8 cellular contexts compared by ENCODE assay signal in the genomic region with DNA sequence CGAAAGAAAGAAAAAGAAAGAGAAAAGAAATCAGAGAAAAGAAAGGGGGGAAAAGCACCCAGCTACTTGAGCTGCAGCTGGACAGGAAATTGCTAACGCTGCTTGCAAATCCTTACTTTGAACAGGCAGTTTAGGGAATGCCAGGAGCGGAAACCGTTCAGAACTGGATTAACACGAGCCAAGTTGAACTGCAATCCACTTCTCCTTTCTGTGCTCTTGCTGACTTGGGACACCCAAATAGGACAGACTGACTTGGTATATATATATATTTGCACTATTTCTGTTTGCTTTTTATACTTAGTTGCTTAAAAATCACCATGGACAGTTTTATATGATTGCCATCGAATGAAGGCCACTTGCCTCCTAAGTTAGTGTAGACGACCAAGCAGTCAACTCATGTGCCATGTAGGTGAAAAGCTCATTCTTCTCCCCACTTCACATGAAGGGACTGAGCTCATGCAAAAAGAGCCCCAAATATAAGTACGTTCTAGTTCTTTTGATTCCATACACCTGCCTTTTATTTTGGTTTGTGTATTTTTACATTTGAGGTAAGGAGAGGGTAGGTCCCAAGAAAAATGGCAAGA. TPM values are rescaled to one million over a fixed set of nuclear protein-coding genes. Genes with fewer than 3 reads are reported as not detected.
DNase-seq lines count a peak whose midpoint lies in the region; FAIRE-seq and TF ChIP-seq lines count a peak whose summit lies in the region.

No MANE protein-coding gene starts in this region.

- H2AK5ac ChIP-seq in mesenchymal stem cell (ENCODE audit: low read length, severe bottlenecking), result no peak overlapping the region

- H3K27me3 Mint-ChIP-seq in MCF 10A (ENCODE audit: insufficient read depth, unreplicated experiment), result no peaks in the 10 kb centered on the region

- H3K4me2 ChIP-seq in mesenchymal stem cell (ENCODE audit: low read length, poor library complexity, severe bottlenecking), result no peak overlapping the region

- 11% methylated on average over 6 of the region's 8 CpGs for WGBS in mesenchymal stem cell
- WGBS in testis, 2 donors, result 56 to 65% methylated on average over 8 of the region's 8 CpGs

- no peak overlapping the region for H3K14ac ChIP-seq in mesenchymal stem cell (ENCODE audit: low read length in 2 of 2)

- peak overlapping the region; percentile 96 for H3K27ac Mint-ChIP-seq in MCF 10A (ENCODE audit: low read depth, unreplicated experiment)

- POLR2A ChIA-PET in MCF 10A (lab: Yijun Ruan, JAX), result interaction anchor here (0.6 to 10.0 kb wide), 13 partner anchors 10 to 247 kb away, joined by 3 to 155 read pairs (median 5); no protein-coding TSS in a partner anchor

- peak overlapping the region; percentile 100 for H3K9ac ChIP-seq in mesenchymal stem cell (ENCODE audit: low read length)

- FAIRE-seq in H54 (lab: Jason Lieb, UNC), result peak; percentile 55

- no TSS peak for BruUV-seq in MCF 10A (replicated peaks; lab: Mats Ljungman, UMichigan)

- H2BK15ac ChIP-seq in mesenchymal stem cell (ENCODE audit: low read depth, poor library complexity, severe bottlenecking), result no peak overlapping the region

- H3K79me1 ChIP-seq in mesenchymal stem cell (replicated peaks; ENCODE audit: low read length, poor library complexity, severe bottlenecking), result peaks cover 4% of the 10 kb centered on the region

- H3K4me3 Mint-ChIP-seq in MCF 10A (ENCODE audit: unreplicated experiment), result peak overlapping the region; percentile 56

- H4K91ac ChIP-seq in mesenchymal stem cell (ENCODE audit: low read length), result no peak overlapping the region

- H3K4me1 ChIP-seq in mesenchymal stem cell (ENCODE audit: control insufficient read depth, insufficient read depth, low read depth, low read length) (peaks cover 12% of the 10 kb centered on the region), testis (no peaks in the 10 kb centered on the region)

- TF ChIP-seq POLR2A in H54 (IDR thresholded peaks at IDR 0.05; ENCODE audit: low read depth, low read length) (no peak), testis (IDR thresholded peaks at IDR 0.05) (no peak)

- H2BK5ac ChIP-seq in mesenchymal stem cell (ENCODE audit: low read depth, low read length, poor library complexity, severe bottlenecking), result no peak overlapping the region

- DNase-seq in DMS114 treated with DMSO at 0.1 percent for 48 hours (lab: John Stamatoyannopoulos, UW; ENCODE audit: unreplicated experiment), result peak; percentile 89
- no peak for DNase-seq in H54 (ENCODE audit: insufficient read length, low spot score)
- DNase-seq in NCI-H774 (lab: John Stamatoyannopoulos, UW), result peak; percentile 67
- peak; percentile 73 for DNase-seq in MCF 10A (ENCODE audit: unreplicated experiment)
- peak; percentile 85 for DNase-seq in mesenchymal stem cell
- no peak for DNase-seq in testis
- no peak for DNase-seq in NCI-H2107 treated with DMSO at 0.1 percent for 48 hours (lab: John Stamatoyannopoulos, UW; ENCODE audit: unreplicated experiment)
- no peak for DNase-seq in effector CD8-positive, alpha-beta T cell (lab: John Stamatoyannopoulos, UW)

- TF ChIP-seq CTCF in MCF 10A (IDR thresholded peaks at IDR 0.05; ENCODE audit: unreplicated experiment) (no peak), testis (IDR thresholded peaks at IDR 0.05) (no peak)

- H3K4me1 Mint-ChIP-seq in MCF 10A (ENCODE audit: insufficient read depth, unreplicated experiment), result peaks cover 43% of the 10 kb centered on the region

- H3K27ac ChIP-seq in mesenchymal stem cell (ENCODE audit: low read length, poor library complexity, severe bottlenecking) (peak overlapping the region; percentile 10), testis (no peak overlapping the region)

- no peak overlapping the region for H2BK12ac ChIP-seq in mesenchymal stem cell (ENCODE audit: low read length in 2 of 2)

- peak overlapping the region in 1 of 2 experiments; percentile 98 for H3K4me3 ChIP-seq in mesenchymal stem cell (ENCODE audit: insufficient read depth in 1 of 2, low read depth in 1 of 2, low read length in 2 of 2)
- no peak overlapping the region for H3K4me3 ChIP-seq in testis

- CTCF ChIA-PET in MCF 10A (lab: Yijun Ruan, JAX), result interaction anchor here (0.6 to 3.4 kb wide), 8 partner anchors 16 to 242 kb away, joined by 3 to 19 read pairs (median 3); no protein-coding TSS in a partner anchor

- intact Hi-C loops in MCF 10A (cut with micrococcal nuclease) (no loop called here), testis (cut with DNase I; ENCODE audit: low total_unique reads) (no loop called here)

- H3K36me3 ChIP-seq in mesenchymal stem cell (ENCODE audit: control insufficient read depth in 1 of 2, insufficient read depth in 2 of 2, low read depth in 1 of 2, low read length in 2 of 2) (peaks cover 0 to 42% of the 10 kb centered on the region in 2 experiments), testis (ENCODE audit: low read depth, missing control alignments) (no peaks in the 10 kb centered on the region)

- H3K4ac ChIP-seq in mesenchymal stem cell (ENCODE audit: low read depth in 1 of 2, low read length in 2 of 2), result no peak overlapping the region

- H3K9me3 ChIP-seq in mesenchymal stem cell (ENCODE audit: control insufficient read depth, low read length) (no peaks in the 10 kb centered on the region), testis (no peaks in the 10 kb centered on the region)

- no peaks in the 10 kb centered on the region for H3K9me3 Mint-ChIP-seq in MCF 10A (ENCODE audit: unreplicated experiment)

- no peak overlapping the region for H2AFZ ChIP-seq in mesenchymal stem cell (ENCODE audit: low read depth, low read length)

- H2BK120ac ChIP-seq in mesenchymal stem cell (ENCODE audit: low read depth, low read length), result no peak overlapping the region

- no peak overlapping the region for H4K8ac ChIP-seq in mesenchymal stem cell (ENCODE audit: low read length)

- no peak overlapping the region for H3K23ac ChIP-seq in mesenchymal stem cell (ENCODE audit: low read length in 2 of 2)

- peak overlapping the region in 1 of 2 experiments; percentile 57 for H3K18ac ChIP-seq in mesenchymal stem cell (ENCODE audit: low read depth in 1 of 2, low read length in 2 of 2)

- peaks cover 61% of the 10 kb centered on the region for H3K36me3 Mint-ChIP-seq in MCF 10A (ENCODE audit: insufficient read depth, unreplicated experiment)

- H3K27me3 ChIP-seq in mesenchymal stem cell (ENCODE audit: control insufficient read depth in 1 of 2, insufficient read depth in 1 of 2, low read length in 2 of 2) (no peaks in the 10 kb centered on the region), testis (no peaks in the 10 kb centered on the region)

RNA-seq across cellular contexts. Expression of a gene that starts 5.5 kb away (rescaled TPM):
- 99.9 and 149 TPM in 2 replicates for total RNA-seq in MCF 10A (2022)
- 111 TPM for polyA plus RNA-seq in mesenchymal stem cell (2013, experiment 1 of 2)
- polyA plus RNA-seq in mesenchymal stem cell (2013, experiment 2 of 2), result 114 TPM
- 10 to 100 TPM; 10.9 to 17.2 TPM for total RNA-seq in testis
- 15.1 TPM for polyA plus RNA-seq in testis (ENCODE audit: insufficient read depth, low read depth, low replicate concordance)

Comparison
In these comparisons a context has a peak if more than half of its experiments do, and no peak if none do; other contexts are left out.
1. DNase-seq: peak in DMS114 treated with DMSO at 0.1 percent for 48 hours (single experiment), NCI-H774 (single experiment), MCF 10A (single experiment) and mesenchymal stem cell (single experiment); none in H54 (single experiment), testis (single experiment), NCI-H2107 treated with DMSO at 0.1 percent for 48 hours (single experiment) and effector CD8-positive, alpha-beta T cell (single experiment).